22 cellular contexts compared by ENCODE assay signal in the genomic region with DNA sequence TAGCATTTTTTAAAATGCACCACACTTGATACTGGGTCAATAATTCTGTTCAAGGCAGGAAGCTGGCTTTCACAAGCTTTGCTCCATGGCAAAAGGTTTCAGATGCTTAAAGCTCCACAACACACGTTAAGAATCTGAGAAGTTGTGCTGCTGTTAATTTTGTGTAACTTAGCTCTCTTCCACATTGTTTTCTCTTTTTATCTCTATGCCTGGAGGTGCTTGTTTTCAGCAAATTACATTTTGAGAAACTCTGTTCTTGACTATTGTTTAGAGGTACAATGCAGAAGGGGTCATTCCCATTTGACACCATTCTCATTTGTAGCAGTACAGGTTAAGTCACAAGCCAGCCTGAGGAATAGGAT.
DNase-seq lines count a peak whose midpoint lies in the region; ATAC-seq and TF ChIP-seq lines count a peak whose summit lies in the region.
"Had no signal": no experiment of that assay in that cellular context is flagged by ENCODE, and none has a peak within 500 bp of the region (broad histone marks: within the 10 kb centered on the region; RNA-seq: fewer than 3 reads in every experiment).

No MANE protein-coding gene starts in this region.

- DNase-seq in HL-60 (ENCODE audit: low read depth in 1 of 2, low spot score in 1 of 2), result no peak
- no peak for DNase-seq in Panc1 (ENCODE audit: low read depth, low spot score)
- DNase-seq in left lobe of liver (ENCODE audit: low spot score), result no peak
- DNase-seq in osteocyte (ENCODE audit: extremely low spot score, unreplicated experiment), result no peak
- DNase-seq in Kasumi-1 (lab: John Stamatoyannopoulos, UW), result no peak
- DNase-seq in activated CD4-positive, alpha-beta T cell treated with anti-CD3 and anti-CD28 coated beads for 4 hours, result no peak
- no peak for DNase-seq in tibial artery
- DNase-seq: activated CD4-positive, alpha-beta T cell treated with anti-CD3 and anti-CD28 coated beads, Interleukin-2, amount 10 ng/mL, durations not matched to agents 7 days and 5 days; activated CD8-positive, alpha-beta memory T cell treated with anti-CD3 and anti-CD28 coated beads, Interleukin-2, amount 10 ng/mL, durations not matched to agents 7 days and 5 days; activated naive CD4-positive, alpha-beta T cell treated with anti-CD3 and anti-CD28 coated beads, Interleukin-2, amount 50 U/mL, for 16 hours; amygdala; CD4-positive, alpha-beta T cell; central memory CD4-positive, alpha-beta T cell; glutamatergic neuron; naive thymus-derived CD4-positive, alpha-beta T cell; NCI-H187 treated with DMSO at 0.1 percent for 48 hours; NCI-H2227 treated with DMSO at 0.1 percent for 48 hours; stimulated activated CD8-positive, alpha-beta memory T cell treated with anti-CD3 and anti-CD28 coated beads, Interleukin-4, amount 100 ng/mL, for 48 hours; stomach; transverse colon had no signal

- no TSS peak for BruUV-seq in Panc1 (replicated peaks; lab: Mats Ljungman, UMichigan)

- no peaks in the 10 kb centered on the region for H3K27me3 Mint-ChIP-seq in osteocyte (ENCODE audit: unreplicated experiment)
- H3K27me3 Mint-ChIP-seq: activated CD4-positive, alpha-beta T cell treated with anti-CD3 and anti-CD28 coated beads, Interleukin-2, amount 10 ng/mL, durations not matched to agents 7 days and 5 days; activated CD8-positive, alpha-beta memory T cell treated with anti-CD3 and anti-CD28 coated beads, Interleukin-2, amount 10 ng/mL, durations not matched to agents 7 days and 5 days; CD4-positive, alpha-beta T cell; memory B cell; naive thymus-derived CD4-positive, alpha-beta T cell had no signal

- H3K9me3 ChIP-seq in Panc1 (ENCODE audit: control insufficient read depth, insufficient read depth, low read depth, low read length) (no peaks in the 10 kb centered on the region), tibial artery (no peaks in the 10 kb centered on the region)
- H3K9me3 ChIP-seq: stomach, transverse colon had no signal

- H3K27ac ChIP-seq in HL-60 (replicated peaks) (peak overlapping the region; percentile 28), Panc1 (ENCODE audit: low read length) (peak overlapping the region; percentile 81), tibial artery (no peak overlapping the region)
- H3K27ac ChIP-seq: stomach, transverse colon had no signal

- H3K4me3 Mint-ChIP-seq in osteocyte (ENCODE audit: unreplicated experiment), result peak overlapping the region; percentile 6
- H3K4me3 Mint-ChIP-seq: activated CD4-positive, alpha-beta T cell treated with anti-CD3 and anti-CD28 coated beads, Interleukin-2, amount 10 ng/mL, durations not matched to agents 7 days and 5 days; activated CD8-positive, alpha-beta memory T cell treated with anti-CD3 and anti-CD28 coated beads, Interleukin-2, amount 10 ng/mL, durations not matched to agents 7 days and 5 days; CD4-positive, alpha-beta T cell; memory B cell; naive thymus-derived CD4-positive, alpha-beta T cell; T-helper 2 cell treated with Interferon-gamma antibody and Interleukin-4, amounts not matched to agents 5 μg/mL and 100 μg/mL, for 36 hours had no signal

- CTCF ChIA-PET in Panc1 (lab: Charles Lee), result no interaction called here

- H3K9me3 Mint-ChIP-seq in osteocyte (ENCODE audit: unreplicated experiment), result no peaks in the 10 kb centered on the region
- H3K9me3 Mint-ChIP-seq: activated CD4-positive, alpha-beta T cell treated with anti-CD3 and anti-CD28 coated beads, Interleukin-2, amount 10 ng/mL, durations not matched to agents 7 days and 5 days; memory B cell had no signal

- POLR2A ChIA-PET in Panc1 (lab: Charles Lee), result interaction anchor here (0.5 kb wide), 1 partner anchor 572 kb away, joined by 8 read pairs; no protein-coding TSS in a partner anchor

- peaks cover 52% of the 10 kb centered on the region for H3K4me1 Mint-ChIP-seq in osteocyte (ENCODE audit: unreplicated experiment)
- H3K4me1 Mint-ChIP-seq: activated CD4-positive, alpha-beta T cell treated with anti-CD3 and anti-CD28 coated beads, Interleukin-2, amount 10 ng/mL, durations not matched to agents 7 days and 5 days; activated CD8-positive, alpha-beta memory T cell treated with anti-CD3 and anti-CD28 coated beads, Interleukin-2, amount 10 ng/mL, durations not matched to agents 7 days and 5 days; memory B cell had no signal

- H3K36me3 ChIP-seq in Panc1 (ENCODE audit: control insufficient read depth, insufficient read depth, low read length) (no peaks in the 10 kb centered on the region), tibial artery (no peaks in the 10 kb centered on the region)
- H3K36me3 ChIP-seq: stomach, transverse colon had no signal

- no peaks in the 10 kb centered on the region for H3K27me3 ChIP-seq in HL-60 (ENCODE audit: insufficient read depth, poor library complexity, severe bottlenecking)
- no peaks in the 10 kb centered on the region for H3K27me3 ChIP-seq in Panc1 (ENCODE audit: control insufficient read depth, insufficient read depth, low read length)
- H3K27me3 ChIP-seq in tibial artery, result no peaks in the 10 kb centered on the region
- H3K27me3 ChIP-seq: stomach, transverse colon had no signal

- intact Hi-C loops in Panc1 (cut with micrococcal nuclease; ENCODE audit: unreplicated experiment), result no loop called here
- intact Hi-C loops in tibial artery (cut with DNase I; ENCODE audit: low total_unique reads), result no loop called here

- ATAC-seq in Panc1 (peak; percentile 27), left lobe of liver (peak; percentile 18)
- ATAC-seq: activated CD8-positive, alpha-beta memory T cell treated with anti-CD3 and anti-CD28 coated beads, Interleukin-2, amount 10 ng/mL, durations not matched to agents 7 days and 5 days had no signal

- no peak overlapping the region for H3K4me3 ChIP-seq in HL-60 (replicated peaks; ENCODE audit: insufficient read depth, low read length)
- H3K4me3 ChIP-seq in Panc1 (ENCODE audit: low read depth in 2 of 2, low read length in 2 of 2), result no peak overlapping the region
- H3K4me3 ChIP-seq in tibial artery, result no peak overlapping the region
- H3K4me3 ChIP-seq: stomach, transverse colon had no signal

- H3K36me3 Mint-ChIP-seq in osteocyte (ENCODE audit: unreplicated experiment), result peaks cover 10% of the 10 kb centered on the region

- in situ Hi-C loops in Panc1 (cut with HindIII; ENCODE audit: low pct_unique_long_range_greater_than_20kb, low sequenced_read_pairs), result no loop called here

- H3K4me1 ChIP-seq in Panc1 (ENCODE audit: control insufficient read depth, insufficient read depth, low read length) (peaks cover 39% of the 10 kb centered on the region), tibial artery (peaks cover 0 to 40% (median 7%) of the 10 kb centered on the region in 4 donors)

- TF ChIP-seq CTCF in HL-60 (IDR thresholded peaks at IDR 0.05; ENCODE audit: insufficient read depth, low read length), result no peak
- TF ChIP-seq CTCF in Panc1 (IDR thresholded peaks at IDR 0.05), result no peak
- TF ChIP-seq CTCF in osteocyte (IDR thresholded peaks at IDR 0.05), result no peak
- no peak for TF ChIP-seq CTCF in tibial artery (IDR thresholded peaks at IDR 0.05)

- H3K27ac Mint-ChIP-seq in osteocyte (ENCODE audit: unreplicated experiment), result peak overlapping the region; percentile 74
- H3K27ac Mint-ChIP-seq: activated CD4-positive, alpha-beta T cell treated with anti-CD3 and anti-CD28 coated beads, Interleukin-2, amount 10 ng/mL, durations not matched to agents 7 days and 5 days; activated CD8-positive, alpha-beta memory T cell treated with anti-CD3 and anti-CD28 coated beads, Interleukin-2, amount 10 ng/mL, durations not matched to agents 7 days and 5 days; CD4-positive, alpha-beta T cell; memory B cell; naive thymus-derived CD4-positive, alpha-beta T cell; T-helper 2 cell treated with Interferon-gamma antibody and Interleukin-4, amounts not matched to agents 5 μg/mL and 100 μg/mL, for 36 hours had no signal

Comparison
In these comparisons a context has a peak if more than half of its experiments do, and no peak if none do; other contexts are left out.
1. H3K27ac ChIP-seq: peak in HL-60 (single experiment) and Panc1 (single experiment); none in tibial artery (0 of 2).